In genomic region chr13:22061806-22062391, GRCh38 we compare ENCODE assay signal across 12 cellular contexts.
DNase-seq lines count a peak whose midpoint lies in the region; ATAC-seq and FAIRE-seq lines count a peak whose summit lies in the region.
"Had no signal": no experiment of that assay in that cellular context is flagged by ENCODE, and none has a peak within 500 bp of the region (broad histone marks: within the 10 kb centered on the region; RNA-seq: fewer than 3 reads in every experiment).

No MANE protein-coding gene starts in this region.

- CTCF ChIA-PET in activated CD4-positive, alpha-beta T cell treated with anti-CD3 and anti-CD28 coated beads for 36 hours (lab: Charles Lee), result no interaction called here

- no peak for DNase-seq in activated CD4-positive, alpha-beta T cell treated with anti-CD3 and anti-CD28 coated beads for 36 hours
- DNase-seq in activated CD4-positive, alpha-beta T cell treated with anti-CD3 and anti-CD28 coated beads for 1 hour, result no peak
- DNase-seq in NCI-H69 (lab: John Stamatoyannopoulos, UW) (peak; percentile 92), RCC 7860 (ENCODE audit: low spot score) (no peak), putamen (ENCODE audit: low spot score) (no peak), trophoblast cell (no peak)
- peak in 1 of 2 donors; percentile 72 for DNase-seq in stimulated activated effector memory CD8-positive, alpha-beta T cell treated with anti-CD3 and anti-CD28 coated beads, Interleukin-12 subunit alpha, Interleukin-12 subunit beta, amount 100 ng/mL, for 72 hours (ENCODE audit: low spot score in 2 of 2)
- DNase-seq: erythroblast, thyroid gland had no signal

- H3K27ac ChIP-seq in trophoblast cell (ENCODE audit: low read depth, low read length), result no peak overlapping the region
- H3K27ac ChIP-seq: A549, thyroid gland, VCaP had no signal

- H3K27ac Mint-ChIP-seq in activated CD4-positive, alpha-beta T cell treated with anti-CD3 and anti-CD28 coated beads for 36 hours, result peak overlapping the region; percentile 84
- peak overlapping the region; percentile 96 for H3K27ac Mint-ChIP-seq in stimulated activated effector memory CD8-positive, alpha-beta T cell treated with anti-CD3 and anti-CD28 coated beads, Interleukin-12 subunit alpha, Interleukin-12 subunit beta, amount 100 ng/mL, for 72 hours

- H4K8ac ChIP-seq in trophoblast cell (ENCODE audit: low read depth, low read length), result no peak overlapping the region

- no peak overlapping the region for H4K91ac ChIP-seq in trophoblast cell (ENCODE audit: low read depth, low read length)

- H3K27me3 Mint-ChIP-seq in activated CD4-positive, alpha-beta T cell treated with anti-CD3 and anti-CD28 coated beads for 36 hours, result no peaks in the 10 kb centered on the region

- peak; percentile 28 for ATAC-seq in activated CD4-positive, alpha-beta T cell treated with anti-CD3 and anti-CD28 coated beads for 36 hours
- peak; percentile 77 for ATAC-seq in HG02678 (IDR thresholded peaks at IDR 0.05; ENCODE audit: unreplicated experiment)
- ATAC-seq in stimulated activated effector memory CD8-positive, alpha-beta T cell treated with anti-CD3 and anti-CD28 coated beads, Interleukin-12 subunit alpha, Interleukin-12 subunit beta, amount 100 ng/mL, for 72 hours, result peak; percentile 44
- ATAC-seq: A549 had no signal

- H3K79me1 ChIP-seq in trophoblast cell (ENCODE audit: low read length), result no peaks in the 10 kb centered on the region

- intact Hi-C loops in activated CD4-positive, alpha-beta T cell treated with anti-CD3 and anti-CD28 coated beads for 36 hours (cut with DNase I, micrococcal nuclease), result loop anchor here (2.0 kb wide), 1 partner anchor 53 kb away; no protein-coding TSS in a partner anchor

- no peak overlapping the region for H3K4me3 ChIP-seq in trophoblast cell (ENCODE audit: low read depth, low read length)
- H3K4me3 ChIP-seq: A549, thyroid gland had no signal

- no peak overlapping the region for H3K9ac ChIP-seq in trophoblast cell (ENCODE audit: low read length)

- H3K4me2 ChIP-seq in trophoblast cell (ENCODE audit: low read length), result no peak overlapping the region
- H3K4me2 ChIP-seq: A549 had no signal

- H3K4me1 Mint-ChIP-seq in activated CD4-positive, alpha-beta T cell treated with anti-CD3 and anti-CD28 coated beads for 36 hours, result peaks cover 62% of the 10 kb centered on the region
- H3K4me1 Mint-ChIP-seq in stimulated activated effector memory CD8-positive, alpha-beta T cell treated with anti-CD3 and anti-CD28 coated beads, Interleukin-12 subunit alpha, Interleukin-12 subunit beta, amount 100 ng/mL, for 72 hours, result peaks cover 72% of the 10 kb centered on the region

- no peak overlapping the region for H2BK120ac ChIP-seq in trophoblast cell (ENCODE audit: insufficient read depth, low read length, poor library complexity)

- peaks cover 7 to 11% of the 10 kb centered on the region in 2 experiments for H3K4me1 ChIP-seq in trophoblast cell (ENCODE audit: control insufficient read depth in 1 of 2, insufficient read depth in 2 of 2, low read length in 2 of 2)
- H3K4me1 ChIP-seq: A549, thyroid gland had no signal

- peaks cover under 1% of the 10 kb centered on the region for H3K36me3 Mint-ChIP-seq in activated CD4-positive, alpha-beta T cell treated with anti-CD3 and anti-CD28 coated beads for 36 hours (ENCODE audit: low read depth)
- H3K36me3 Mint-ChIP-seq in stimulated activated effector memory CD8-positive, alpha-beta T cell treated with anti-CD3 and anti-CD28 coated beads, Interleukin-12 subunit alpha, Interleukin-12 subunit beta, amount 100 ng/mL, for 72 hours, result peaks cover 19% of the 10 kb centered on the region

- no peaks in the 10 kb centered on the region for H3K36me3 ChIP-seq in trophoblast cell (ENCODE audit: control insufficient read depth in 1 of 2, insufficient read depth in 2 of 2, low read length in 2 of 2)
- H3K36me3 ChIP-seq: thyroid gland had no signal

- no peak overlapping the region for H3K18ac ChIP-seq in trophoblast cell (ENCODE audit: low read length)

- H3K27me3 ChIP-seq in trophoblast cell (ENCODE audit: insufficient read depth, low read length), result no peaks in the 10 kb centered on the region
- H3K27me3 ChIP-seq: thyroid gland had no signal

- no peak overlapping the region for H3K4ac ChIP-seq in trophoblast cell (ENCODE audit: low read depth, low read length)

- no peak overlapping the region for H3K14ac ChIP-seq in trophoblast cell (ENCODE audit: low read length)

- no CpG with 5 or more reads among the region's 7 CpGs for WGBS in trophoblast cell (ENCODE audit: extremely low coverage, insufficient coverage, insufficient read length)

- peaks cover 2% of the 10 kb centered on the region for H3K9me3 ChIP-seq in trophoblast cell (ENCODE audit: insufficient read depth, low read depth, low read length)
- H3K9me3 ChIP-seq: A549, thyroid gland had no signal

- H4K12ac ChIP-seq in trophoblast cell (ENCODE audit: low read depth, low read length), result no peak overlapping the region

- no peak overlapping the region for H2AFZ ChIP-seq in trophoblast cell (ENCODE audit: insufficient read depth, low read length, poor library complexity)

- H3K9me3 Mint-ChIP-seq in activated CD4-positive, alpha-beta T cell treated with anti-CD3 and anti-CD28 coated beads for 36 hours (ENCODE audit: low read depth), result no peaks in the 10 kb centered on the region
- no peaks in the 10 kb centered on the region for H3K9me3 Mint-ChIP-seq in stimulated activated effector memory CD8-positive, alpha-beta T cell treated with anti-CD3 and anti-CD28 coated beads, Interleukin-12 subunit alpha, Interleukin-12 subunit beta, amount 100 ng/mL, for 72 hours

- FAIRE-seq in RCC 7860 (lab: Jason Lieb, UNC), result no peak
- FAIRE-seq: A549 had no signal

- peak overlapping the region; percentile 39 for H3K4me3 Mint-ChIP-seq in activated CD4-positive, alpha-beta T cell treated with anti-CD3 and anti-CD28 coated beads for 36 hours
- H3K4me3 Mint-ChIP-seq in stimulated activated effector memory CD8-positive, alpha-beta T cell treated with anti-CD3 and anti-CD28 coated beads, Interleukin-12 subunit alpha, Interleukin-12 subunit beta, amount 100 ng/mL, for 72 hours, result peak overlapping the region; percentile 68

- POLR2A ChIA-PET in activated CD4-positive, alpha-beta T cell treated with anti-CD3 and anti-CD28 coated beads for 36 hours (lab: Charles Lee), result no interaction called here

- H3K23ac ChIP-seq in trophoblast cell (ENCODE audit: low read length), result no peak overlapping the region

- H3K79me2 ChIP-seq in trophoblast cell (ENCODE audit: control insufficient read depth, insufficient read depth, low read length, poor library complexity), result no peaks in the 10 kb centered on the region

- no peak overlapping the region for H2AK5ac ChIP-seq in trophoblast cell (ENCODE audit: low read length)

- no peak overlapping the region for H2BK5ac ChIP-seq in trophoblast cell (ENCODE audit: low read depth, low read length, poor library complexity)

- no peak overlapping the region for H2BK12ac ChIP-seq in trophoblast cell (ENCODE audit: low read length)
